8 cellular contexts compared by ENCODE assay signal in the genomic region with DNA sequence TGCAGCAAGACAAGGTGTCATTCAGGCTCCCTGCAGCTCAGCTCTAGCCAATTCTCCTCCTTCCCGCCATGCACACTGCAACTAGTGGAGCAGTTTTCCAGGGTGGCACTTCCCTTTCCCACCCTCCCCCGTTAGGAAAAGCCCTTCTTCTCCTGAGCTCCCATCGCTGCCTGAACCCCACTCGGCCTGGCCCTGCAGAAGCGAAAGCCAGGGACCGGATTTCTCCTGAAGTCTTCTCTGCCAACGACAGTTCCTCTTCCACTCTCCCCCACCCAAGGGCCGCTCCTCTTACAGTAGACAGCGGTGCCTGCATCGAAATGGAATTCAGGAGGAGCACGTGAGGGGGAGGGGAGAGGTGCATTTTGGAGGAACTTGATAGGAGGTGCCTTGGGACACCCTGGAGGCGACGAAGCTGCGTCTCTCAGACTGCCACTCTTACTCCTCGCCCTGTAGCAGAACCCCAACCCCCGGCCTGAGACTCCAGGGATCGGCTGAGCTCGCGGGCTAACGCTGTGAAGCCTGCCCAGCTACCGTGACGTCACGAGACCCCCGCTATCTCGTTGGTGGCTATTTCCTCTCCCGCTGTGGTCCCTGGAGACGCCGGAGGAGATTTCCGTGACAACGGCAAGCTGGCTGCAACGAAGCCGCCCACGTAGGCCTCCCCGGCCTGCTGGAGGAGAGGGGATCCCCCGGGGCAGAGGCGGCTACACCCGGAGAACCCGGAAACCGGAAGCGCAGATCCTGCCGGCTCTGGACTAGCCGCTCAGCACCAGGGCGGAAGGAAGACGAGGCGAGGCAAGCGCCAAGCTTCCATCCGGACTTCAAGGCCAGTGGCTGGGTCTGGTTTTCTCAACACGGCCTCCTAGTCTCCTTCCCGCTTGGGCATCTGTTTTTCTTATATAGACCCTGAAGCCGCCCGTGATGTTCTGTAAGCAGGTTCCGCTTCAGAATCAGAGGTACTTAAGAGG.
DNase-seq lines count a peak whose midpoint lies in the region; ATAC-seq, FAIRE-seq and TF ChIP-seq lines count a peak whose summit lies in the region.

No MANE protein-coding gene starts in this region.

- H3K27me3 ChIP-seq in heart left ventricle = no peaks in the 10 kb centered on the region
- H3K27me3 ChIP-seq in upper lobe of left lung = no peaks in the 10 kb centered on the region

- peak; percentile 92 for TF ChIP-seq POLR2A in GM12891 (IDR thresholded peaks at IDR 0.05; ENCODE audit: low read depth, low read length)
- TF ChIP-seq POLR2A in heart left ventricle (IDR thresholded peaks at IDR 0.05) = peak in 1 of 2 donors; percentile 13
- peak in 1 of 4 donors; percentile 56 for TF ChIP-seq POLR2A in upper lobe of left lung (IDR thresholded peaks at IDR 0.05)

- H3K4me1 ChIP-seq in heart left ventricle (peaks cover 0 to 40% (median 21%) of the 10 kb centered on the region in 12 donors), upper lobe of left lung (peaks cover 20 to 44% (median 23%) of the 10 kb centered on the region in 4 donors)

- DNase-seq in GM12891 (ENCODE audit: insufficient read length, low spot score) (peak; percentile 78), NCI-H1417 treated with DMSO at 0.1 percent for 48 hours (lab: John Stamatoyannopoulos, UW) (peak; percentile 57), SW 1271 (lab: John Stamatoyannopoulos, UW) (peak; percentile 70 to 86), heart left ventricle (peak; percentile 97 to 98 (median 98)), pons (ENCODE audit: low spot score) (peak; percentile 95), upper lobe of left lung (peak; percentile 93)

- intact Hi-C loops in heart left ventricle (cut with DNase I) = loop anchor here in 5 of 10 donors (2.0 to 10.0 kb wide), 6 partner anchors 46 to 222 kb away; partner anchors contain the start of genes RALA (in 4 of the 5) and CDK13 (in 1 of the 5)

- H3K36me3 ChIP-seq in heart left ventricle (no peaks in the 10 kb centered on the region), upper lobe of left lung (no peaks in the 10 kb centered on the region)

- H3K4me3 ChIP-seq in heart left ventricle = peak overlapping the region; percentile 8 to 72 (median 60)
- peak overlapping the region; percentile 39 to 56 (median 52) for H3K4me3 ChIP-seq in upper lobe of left lung

- H3K27ac ChIP-seq in adipose tissue (ENCODE audit: low read depth, low read length) (peak overlapping the region; percentile 17), heart left ventricle (peak overlapping the region in 11 of 12 donors; percentile 41 to 90 (median 76)), upper lobe of left lung (peak overlapping the region; percentile 65 to 83 (median 76))

- no peaks in the 10 kb centered on the region for H3K9me3 ChIP-seq in heart left ventricle
- H3K9me3 ChIP-seq in upper lobe of left lung = no peaks in the 10 kb centered on the region

- WGBS in adipose tissue, 3 donors = 2 to 5% (median 2%) methylated on average over 49 to 52 of the region's 52 CpGs
- 2 to 7% (median 3%) methylated on average over 23 to 52 of the region's 52 CpGs for WGBS in heart left ventricle, 4 donors
- 3 to 6% methylated on average over 23 to 47 of the region's 52 CpGs for WGBS in upper lobe of left lung, 2 donors

- TF ChIP-seq EP300 in upper lobe of left lung (IDR thresholded peaks at IDR 0.05) = peak in 1 of 4 donors; percentile 4

- ATAC-seq in HG02798 (IDR thresholded peaks at IDR 0.05; ENCODE audit: poor library complexity, unreplicated experiment) = peak; percentile 96
- peak; percentile 95 to 98 (median 97) for ATAC-seq in heart left ventricle
- ATAC-seq in upper lobe of left lung (ENCODE audit: low FRiP score in 2 of 2) = peak; percentile 92 to 96

- peak; percentile 98 for FAIRE-seq in GM12891 (lab: Jason Lieb, UNC)

- TF ChIP-seq CTCF in heart left ventricle (IDR thresholded peaks at IDR 0.05) = no peak
- TF ChIP-seq CTCF in upper lobe of left lung (IDR thresholded peaks at IDR 0.05) = no peak

TF ChIP-seq in GM12891, 5 proteins besides CTCF, POLR2A, EP300 and RAD21:
- TF ChIP-seq POLR2AphosphoS5 (IDR thresholded peaks at IDR 0.05; ENCODE audit: low read depth, low read length) = peak; percentile 93
- TF ChIP-seq SPI1 (IDR thresholded peaks at IDR 0.05; ENCODE audit: low read depth, low read length) = peak; percentile 58
- peak; percentile 95 for TF ChIP-seq TAF1 (IDR thresholded peaks at IDR 0.05; ENCODE audit: low read depth, low read length)
- TF ChIP-seq POU2F2 (IDR thresholded peaks at IDR 0.05; ENCODE audit: low read depth, low read length) = peak; percentile 79; the same call in 1 of the 2 replicates
- no peak for TF ChIP-seq PAX5 (IDR thresholded peaks at IDR 0.05; ENCODE audit: insufficient read depth, low read length, severe bottlenecking)

Comparison
In these comparisons a context has a peak if more than half of its experiments do, and no peak if none do; other contexts are left out.
1. Peak in every context shown above with its lines: DNase-seq, ATAC-seq, H3K4me3 ChIP-seq and H3K27ac ChIP-seq.
2. H3K27ac ChIP-seq: peak in every context shown above with its lines; median percentile 76 in heart left ventricle; 76 in upper lobe of left lung; 17 in adipose tissue.